24 cellular contexts compared by ENCODE assay signal in the genomic region with DNA sequence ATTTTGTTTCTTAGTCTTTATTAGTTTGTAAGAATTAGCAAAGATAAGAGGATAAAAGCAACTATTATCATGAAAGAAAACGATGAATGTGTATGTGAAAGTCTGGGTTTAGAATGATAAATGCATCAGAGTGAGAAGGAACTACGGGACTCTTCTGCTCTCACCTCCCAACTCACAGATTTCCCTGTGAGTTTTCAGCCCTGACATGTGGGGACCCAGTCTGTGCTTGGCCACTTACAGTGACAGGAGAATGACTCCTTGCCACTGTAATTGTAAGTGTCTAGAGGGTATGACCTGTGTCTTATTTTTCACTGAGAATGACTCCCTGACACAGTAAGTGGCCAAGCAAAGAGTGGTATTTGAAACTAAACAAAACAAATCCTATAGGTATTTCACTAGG. TPM values are rescaled to one million over a fixed set of nuclear protein-coding genes. Genes with fewer than 3 reads are reported as not detected.
DNase-seq lines count a peak whose midpoint lies in the region; ATAC-seq, FAIRE-seq and TF ChIP-seq lines count a peak whose summit lies in the region.
"Had no signal": no experiment of that assay in that cellular context is flagged by ENCODE, and none has a peak within 500 bp of the region (broad histone marks: within the 10 kb centered on the region; RNA-seq: fewer than 3 reads in every experiment).

No MANE protein-coding gene starts in this region.

- peaks cover 13% of the 10 kb centered on the region for H3K36me3 Mint-ChIP-seq in activated T-cell treated with anti-CD3 and anti-CD28 coated beads, Interleukin-2, amount 50 U/mL, for 4 hours (ENCODE audit: insufficient read depth)
- peaks cover 35% of the 10 kb centered on the region for H3K36me3 Mint-ChIP-seq in central memory CD8-positive, alpha-beta T cell (ENCODE audit: insufficient read depth)
- peaks cover 62% of the 10 kb centered on the region for H3K36me3 Mint-ChIP-seq in stimulated activated effector memory CD8-positive, alpha-beta T cell treated with anti-CD3 and anti-CD28 coated beads, Interleukin-12 subunit alpha, Interleukin-12 subunit beta, amount 100 ng/mL, for 72 hours

- FAIRE-seq in HepG2 (lab: Jason Lieb, UNC), result no peak
- FAIRE-seq: A549, colon, urothelium cell line had no signal

- H3K4me1 ChIP-seq in HepG2 (ENCODE audit: insufficient read depth, low read length), result no peaks in the 10 kb centered on the region
- H3K4me1 ChIP-seq: A549 had no signal

- H2AFZ ChIP-seq in HepG2 (ENCODE audit: low read length), result no peak overlapping the region

- peak overlapping the region; percentile 60 for H3K27ac Mint-ChIP-seq in central memory CD8-positive, alpha-beta T cell (ENCODE audit: low read depth)
- H3K27ac Mint-ChIP-seq in stimulated activated effector memory CD8-positive, alpha-beta T cell treated with anti-CD3 and anti-CD28 coated beads, Interleukin-12 subunit alpha, Interleukin-12 subunit beta, amount 100 ng/mL, for 72 hours, result peak overlapping the region; percentile 92
- H3K27ac Mint-ChIP-seq: activated CD4-positive, alpha-beta memory T cell treated with anti-CD3 and anti-CD28 coated beads, Interleukin-2, amount 10 ng/mL, durations not matched to agents 7 days and 5 days; activated naive CD8-positive, alpha-beta T cell treated with anti-CD3 and anti-CD28 coated beads, Interleukin-2, amount 10 ng/mL, durations not matched to agents 7 days and 5 days had no signal

- no TSS peak for BruUV-seq in HepG2 (replicated peaks; lab: Mats Ljungman, UMichigan)

- peaks cover 31% of the 10 kb centered on the region for H3K4me1 Mint-ChIP-seq in activated T-cell treated with anti-CD3 and anti-CD28 coated beads, Interleukin-2, amount 50 U/mL, for 4 hours (ENCODE audit: low read depth)
- peaks cover 64% of the 10 kb centered on the region for H3K4me1 Mint-ChIP-seq in central memory CD8-positive, alpha-beta T cell
- H3K4me1 Mint-ChIP-seq in stimulated activated effector memory CD8-positive, alpha-beta T cell treated with anti-CD3 and anti-CD28 coated beads, Interleukin-12 subunit alpha, Interleukin-12 subunit beta, amount 100 ng/mL, for 72 hours, result peaks cover 22% of the 10 kb centered on the region

- DNase-seq in activated T-cell treated with anti-CD3 and anti-CD28 coated beads, Interleukin-2, amount 50 U/mL, for 4 hours, result no peak
- DNase-seq in activated T-cell treated with anti-CD3 and anti-CD28 coated beads, Interleukin-2, amount 50 U/mL, for 48 hours, result no peak
- no peak for DNase-seq in central memory CD8-positive, alpha-beta T cell (ENCODE audit: low spot score in 2 of 2)
- no peak for DNase-seq in stimulated activated effector memory CD8-positive, alpha-beta T cell treated with anti-CD3 and anti-CD28 coated beads, Interleukin-12 subunit alpha, Interleukin-12 subunit beta, amount 100 ng/mL, for 72 hours (ENCODE audit: low spot score in 2 of 2)
- DNase-seq in islet precursor cell, result no peak
- DNase-seq in HepG2 (ENCODE audit: low spot score), result no peak
- DNase-seq in NCI-H1694 (lab: John Stamatoyannopoulos, UW), result no peak
- DNase-seq: activated CD4-positive, alpha-beta memory T cell treated with anti-CD3 and anti-CD28 coated beads, Interleukin-2, amount 10 ng/mL, durations not matched to agents 7 days and 5 days; activated CD4-positive, CD25-positive, alpha-beta regulatory T cell; activated naive CD8-positive, alpha-beta T cell treated with anti-CD3 and anti-CD28 coated beads, Interleukin-2, amount 10 ng/mL, durations not matched to agents 7 days and 5 days; DMS53; glutamatergic neuron; left lung; NCI-H1417 treated with DMSO at 0.1 percent for 48 hours; NCI-H524 treated with DMSO at 0.1 percent for 48 hours; nucleus accumbens; retina; SK-N-SH; stimulated activated CD4-positive, alpha-beta T cell treated with anti-CD3 and anti-CD28 coated beads, Interleukin-12 subunit alpha, Interleukin-12 subunit beta, amount 100 ng/mL, for 4 hours; T1000 had no signal

- POLR2A ChIA-PET in HepG2 (lab: Yijun Ruan, JAX), result no interaction called here

- H3K27me3 Mint-ChIP-seq in activated T-cell treated with anti-CD3 and anti-CD28 coated beads, Interleukin-2, amount 50 U/mL, for 4 hours (ENCODE audit: low read depth), result no peaks in the 10 kb centered on the region
- no peaks in the 10 kb centered on the region for H3K27me3 Mint-ChIP-seq in central memory CD8-positive, alpha-beta T cell
- H3K27me3 Mint-ChIP-seq: activated CD4-positive, alpha-beta memory T cell treated with anti-CD3 and anti-CD28 coated beads, Interleukin-2, amount 10 ng/mL, durations not matched to agents 7 days and 5 days had no signal

- TF ChIP-seq CTCF in GM12875 (IDR thresholded peaks at IDR 0.05; ENCODE audit: borderline replicate concordance, insufficient read depth, low read depth, low read length) (no peak), HepG2 (CRISPR knock-in tag; IDR thresholded peaks at IDR 0.05) (no peak)

- H4K20me1 ChIP-seq in HepG2 (ENCODE audit: insufficient read depth, low read length), result no peaks in the 10 kb centered on the region

- H3K9ac ChIP-seq in HepG2 (ENCODE audit: insufficient read depth, low read depth, low read length), result no peak overlapping the region
- H3K9ac ChIP-seq: SK-N-SH had no signal

- peak overlapping the region; percentile 76 for H3K4me3 Mint-ChIP-seq in activated T-cell treated with anti-CD3 and anti-CD28 coated beads, Interleukin-2, amount 50 U/mL, for 4 hours
- peak overlapping the region; percentile 90 for H3K4me3 Mint-ChIP-seq in central memory CD8-positive, alpha-beta T cell
- peak overlapping the region; percentile 87 for H3K4me3 Mint-ChIP-seq in stimulated activated effector memory CD8-positive, alpha-beta T cell treated with anti-CD3 and anti-CD28 coated beads, Interleukin-12 subunit alpha, Interleukin-12 subunit beta, amount 100 ng/mL, for 72 hours
- H3K4me3 Mint-ChIP-seq: activated naive CD8-positive, alpha-beta T cell treated with anti-CD3 and anti-CD28 coated beads, Interleukin-2, amount 10 ng/mL, durations not matched to agents 7 days and 5 days had no signal

- H3K9me3 Mint-ChIP-seq in activated T-cell treated with anti-CD3 and anti-CD28 coated beads, Interleukin-2, amount 50 U/mL, for 4 hours, result no peaks in the 10 kb centered on the region
- no peaks in the 10 kb centered on the region for H3K9me3 Mint-ChIP-seq in central memory CD8-positive, alpha-beta T cell
- H3K9me3 Mint-ChIP-seq in stimulated activated effector memory CD8-positive, alpha-beta T cell treated with anti-CD3 and anti-CD28 coated beads, Interleukin-12 subunit alpha, Interleukin-12 subunit beta, amount 100 ng/mL, for 72 hours, result peaks cover 4% of the 10 kb centered on the region
- H3K9me3 Mint-ChIP-seq: activated CD4-positive, alpha-beta memory T cell treated with anti-CD3 and anti-CD28 coated beads, Interleukin-2, amount 10 ng/mL, durations not matched to agents 7 days and 5 days; activated naive CD8-positive, alpha-beta T cell treated with anti-CD3 and anti-CD28 coated beads, Interleukin-2, amount 10 ng/mL, durations not matched to agents 7 days and 5 days had no signal

- CTCF ChIA-PET in HepG2 (lab: Yijun Ruan, JAX; ENCODE audit: low intra/inter-chr PET ratio, low total read pairs), result no interaction called here

- ATAC-seq in activated T-cell treated with anti-CD3 and anti-CD28 coated beads, Interleukin-2, amount 50 U/mL, for 4 hours, result no peak
- no peak for ATAC-seq in central memory CD8-positive, alpha-beta T cell (replicated peaks; ENCODE audit: extremely low read depth, poor library complexity, severe bottlenecking)
- ATAC-seq in stimulated activated effector memory CD8-positive, alpha-beta T cell treated with anti-CD3 and anti-CD28 coated beads, Interleukin-12 subunit alpha, Interleukin-12 subunit beta, amount 100 ng/mL, for 72 hours, result no peak
- ATAC-seq in HepG2, result no peak
- ATAC-seq: A549, left lung had no signal

- WGBS in HepG2 (ENCODE audit: low lambda C conversion rate), result 2% methylated on average over 2 of the region's 2 CpGs

- TF ChIP-seq RAD21 in HepG2 (CRISPR knock-in tag; IDR thresholded peaks at IDR 0.05), result no peak

- H3K27ac ChIP-seq in HepG2 (ENCODE audit: extremely low read length, insufficient read depth, low read length), result no peak overlapping the region
- H3K27ac ChIP-seq: A549, left lung had no signal

- H3K79me2 ChIP-seq in HepG2 (ENCODE audit: insufficient read depth, low read length), result no peaks in the 10 kb centered on the region

- peaks cover 0 to 14% of the 10 kb centered on the region in 2 experiments; a peak in 3 of 5 replicates for H3K27me3 ChIP-seq in HepG2 (ENCODE audit: control insufficient read depth in 1 of 2, insufficient read depth in 2 of 2, low read length in 2 of 2)
- H3K27me3 ChIP-seq: left lung had no signal

- H3K4me3 ChIP-seq in GM12875 (ENCODE audit: low read depth, low read length), result peak overlapping the region; percentile 79
- no peak overlapping the region for H3K4me3 ChIP-seq in HepG2 (replicated peaks in 1 of 3; ENCODE audit: insufficient read depth in 1 of 3, low read depth in 2 of 3, low read length in 3 of 3)
- H3K4me3 ChIP-seq: A549 had no signal

- TF ChIP-seq EP300 in HepG2 (IDR thresholded peaks at IDR 0.05; ENCODE audit: low read depth in 2 of 2, low read length in 2 of 2) (no peak), HepG2 (CRISPR knock-in tag; IDR thresholded peaks at IDR 0.05; ENCODE audit: borderline replicate concordance) (no peak)

- intact Hi-C loops in HepG2 (cut with micrococcal nuclease; ENCODE audit: unreplicated experiment), result no loop called here

- no peak for TF ChIP-seq POLR2A in HepG2 (IDR thresholded peaks at IDR 0.05; ENCODE audit: insufficient read depth in 1 of 2, low read depth in 2 of 2, low read length in 2 of 2)

- H3K4me2 ChIP-seq in HepG2 (ENCODE audit: low read depth, low read length), result no peak overlapping the region
- H3K4me2 ChIP-seq: A549, SK-N-SH had no signal

- H3K36me3 ChIP-seq in HepG2 (replicated peaks in 1 of 2; ENCODE audit: control insufficient read depth in 1 of 2, insufficient read depth in 2 of 2, low read length in 2 of 2), result no peaks in the 10 kb centered on the region

- no peaks in the 10 kb centered on the region for H3K9me3 ChIP-seq in HepG2 (ENCODE audit: low read length)
- H3K9me3 ChIP-seq: A549, left lung, SK-N-SH had no signal

- in situ Hi-C loops in HepG2 (cut with HindIII; ENCODE audit: extremely low pct_ligation_motif_present, low pct_unique_long_range_greater_than_20kb), result no loop called here

RNA-seq across cellular contexts. Expression of gene HLA-DPA1, which starts 2.5 kb away (rescaled TPM):
- 10 to 100 TPM; 18.0 to 31.5 (median 19.8) TPM for total RNA-seq in activated T-cell treated with anti-CD3 and anti-CD28 coated beads, Interleukin-2, amount 50 U/mL, for 4 hours
- total RNA-seq in HepG2 (2016; rRNA removed; fragmentation: Illumina TruSeq; extraction: Trizol), result not detected in 2 replicates
- total RNA-seq in HepG2 (2016; cell fraction: cytosol; rRNA removed; fragmentation: Illumina TruSeq; extraction: Trizol; ENCODE audit: low read depth), result not detected in 2 replicates
- not detected in 2 replicates for total RNA-seq in HepG2 (2016; cell fraction: insoluble cytoplasmic fraction; rRNA removed; fragmentation: Illumina TruSeq; extraction: Trizol)
- total RNA-seq in HepG2 (2016; cell fraction: membrane; rRNA removed; fragmentation: Illumina TruSeq; extraction: Trizol), result not detected in 2 replicates
- total RNA-seq in HepG2 (2016; cell fraction: nucleus; rRNA removed; fragmentation: Illumina TruSeq; extraction: Trizol), result not detected in 2 replicates
- polyA plus RNA-seq in HepG2 (2011; rRNA removed), result not detected in 2 replicates
- polyA plus RNA-seq in HepG2 (2011; cell fraction: cytosol; rRNA removed), result 0.05 and 0.18 TPM in 2 replicates
- polyA plus RNA-seq in HepG2 (2011; cell fraction: nucleus; rRNA removed), result not detected in 2 replicates
- not detected in 2 replicates for polyA plus RNA-seq in HepG2 (2012)
- not detected in 2 replicates for polyA plus RNA-seq in HepG2 (2016; cell fraction: cytosol; fragmentation: Illumina TruSeq; extraction: Trizol; ENCODE audit: low read depth)
- not detected in 2 replicates for polyA plus RNA-seq in HepG2 (2016; cell fraction: insoluble cytoplasmic fraction; fragmentation: Illumina TruSeq; extraction: Trizol; ENCODE audit: low read depth)
- not detected in 2 replicates for polyA plus RNA-seq in HepG2 (2016; cell fraction: membrane; fragmentation: Illumina TruSeq; extraction: Trizol; ENCODE audit: low read depth)
- not detected in 2 replicates for polyA plus RNA-seq in HepG2 (2016; cell fraction: nucleus; fragmentation: Illumina TruSeq; extraction: Trizol; ENCODE audit: insufficient read depth, low read depth)
- 0.77 TPM in 1 of 2 replicates, not detected in the other for polyA minus RNA-seq in HepG2 (2011; rRNA and poly(A)+ RNA removed; ENCODE audit: low replicate concordance)
- polyA minus RNA-seq in HepG2 (2011; cell fraction: cytosol; rRNA and poly(A)+ RNA removed), result not detected in 2 replicates
- not detected in 2 replicates for polyA minus RNA-seq in HepG2 (2011; cell fraction: nucleus; rRNA and poly(A)+ RNA removed)

RNA-seq across cellular contexts. Expression of gene HLA-DPB1, which starts 4.9 kb away (rescaled TPM):
- 1 to 10 TPM; 6.0 to 9.8 (median 6.3) TPM for total RNA-seq in activated T-cell treated with anti-CD3 and anti-CD28 coated beads, Interleukin-2, amount 50 U/mL, for 4 hours
- not detected in 2 replicates for total RNA-seq in HepG2 (2016; rRNA removed; fragmentation: Illumina TruSeq; extraction: Trizol)
- total RNA-seq in HepG2 (2016; cell fraction: cytosol; rRNA removed; fragmentation: Illumina TruSeq; extraction: Trizol; ENCODE audit: low read depth), result not detected in 2 replicates
- not detected in 2 replicates for total RNA-seq in HepG2 (2016; cell fraction: insoluble cytoplasmic fraction; rRNA removed; fragmentation: Illumina TruSeq; extraction: Trizol)
- not detected in 2 replicates for total RNA-seq in HepG2 (2016; cell fraction: membrane; rRNA removed; fragmentation: Illumina TruSeq; extraction: Trizol)
- not detected in 2 replicates for total RNA-seq in HepG2 (2016; cell fraction: nucleus; rRNA removed; fragmentation: Illumina TruSeq; extraction: Trizol)
- not detected in 2 replicates for polyA plus RNA-seq in HepG2 (2011; rRNA removed)
- polyA plus RNA-seq in HepG2 (2011; cell fraction: cytosol; rRNA removed), result 0.09 TPM in 1 of 2 replicates, not detected in the other
- 0.21 and 0.23 TPM in 2 replicates for polyA plus RNA-seq in HepG2 (2011; cell fraction: nucleus; rRNA removed)
- polyA plus RNA-seq in HepG2 (2012), result not detected in 2 replicates
- polyA plus RNA-seq in HepG2 (2016; cell fraction: cytosol; fragmentation: Illumina TruSeq; extraction: Trizol; ENCODE audit: low read depth), result not detected in 2 replicates
- not detected in 2 replicates for polyA plus RNA-seq in HepG2 (2016; cell fraction: insoluble cytoplasmic fraction; fragmentation: Illumina TruSeq; extraction: Trizol; ENCODE audit: low read depth)
- not detected in 2 replicates for polyA plus RNA-seq in HepG2 (2016; cell fraction: membrane; fragmentation: Illumina TruSeq; extraction: Trizol; ENCODE audit: low read depth)
- polyA plus RNA-seq in HepG2 (2016; cell fraction: nucleus; fragmentation: Illumina TruSeq; extraction: Trizol; ENCODE audit: insufficient read depth, low read depth), result not detected in 2 replicates
- polyA minus RNA-seq in HepG2 (2011; rRNA and poly(A)+ RNA removed; ENCODE audit: low replicate concordance), result 0.63 TPM in 1 of 2 replicates, not detected in the other
- polyA minus RNA-seq in HepG2 (2011; cell fraction: cytosol; rRNA and poly(A)+ RNA removed), result not detected in 2 replicates
- polyA minus RNA-seq in HepG2 (2011; cell fraction: nucleus; rRNA and poly(A)+ RNA removed), result not detected in 2 replicates
- polyA plus RNA-seq: A549 had no signal

Comparison
In these comparisons a context has a peak if more than half of its experiments do, and no peak if none do; other contexts are left out.
1. RNA of gene HLA-DPA1, which starts 2.5 kb away (total RNA-seq): 18.0 to 31.5 TPM in activated T-cell treated with anti-CD3 and anti-CD28 coated beads, Interleukin-2, amount 50 U/mL, for 4 hours; not detected in HepG2; every median in the first group is over 10 times any median in the second.
2. Peak in every context shown above with its lines, with median percentiles within 50 percentile points of each other: H3K4me3 Mint-ChIP-seq.